ENCODE assay signal across 40 cellular contexts in the genomic region with DNA sequence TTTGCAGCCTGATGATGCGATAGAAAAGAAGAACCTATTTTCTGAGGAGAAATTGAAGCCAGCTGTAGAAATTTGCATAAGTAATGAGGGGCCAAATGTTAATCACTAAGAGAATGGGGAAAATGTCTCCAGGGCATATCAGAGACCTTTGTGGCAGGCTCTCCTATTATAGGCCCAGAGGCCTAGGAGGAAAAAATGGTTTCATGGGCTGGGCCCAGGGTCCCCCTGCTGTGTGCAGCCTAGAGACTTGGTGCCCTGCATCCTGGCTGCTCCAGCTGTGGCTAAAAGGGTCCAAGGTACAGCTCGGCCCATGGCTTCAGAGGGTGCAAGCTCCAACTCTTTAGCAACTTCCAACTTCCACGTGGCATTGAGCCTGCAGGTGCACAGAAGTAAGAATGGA.
"Had no signal": no experiment of that assay in that cellular context is flagged by ENCODE, and none has a peak within 500 bp of the region (broad histone marks: within the 10 kb centered on the region; RNA-seq: fewer than 3 reads in every experiment).

No MANE protein-coding gene starts in this region.

- H3K4me1 Mint-ChIP-seq: activated naive CD4-positive, alpha-beta T cell treated with anti-CD3 and anti-CD28 coated beads, Interleukin-2, amount 10 ng/mL, durations not matched to agents 7 days and 5 days; activated naive CD4-positive, alpha-beta T cell treated with anti-CD3 and anti-CD28 coated beads, Interleukin-2, amount 50 U/mL, for 24 hours; activated naive CD8-positive, alpha-beta T cell treated with anti-CD3 and anti-CD28 coated beads for 36 hours; activated naive CD8-positive, alpha-beta T cell treated with anti-CD3 and anti-CD28 coated beads, Interleukin-2, amount 10 ng/mL, durations not matched to agents 7 days and 5 days; activated naive CD8-positive, alpha-beta T cell treated with anti-CD3 and anti-CD28 coated beads, Interleukin-2, amount 50 U/mL, for 24 hours; activated T-helper 17 cell treated with anti-CD3 and anti-CD28 coated beads, Interleukin-2, amount 50 U/mL, for 72 hours; brain; central memory CD8-positive, alpha-beta T cell had no signal

- H3K27ac Mint-ChIP-seq: activated naive CD4-positive, alpha-beta T cell treated with anti-CD3 and anti-CD28 coated beads for 36 hours; activated naive CD4-positive, alpha-beta T cell treated with anti-CD3 and anti-CD28 coated beads, Interleukin-2, amount 10 ng/mL, durations not matched to agents 7 days and 5 days; activated naive CD4-positive, alpha-beta T cell treated with anti-CD3 and anti-CD28 coated beads, Interleukin-2, amount 50 U/mL, for 24 hours; activated naive CD4-positive, alpha-beta T cell treated with anti-CD3 and anti-CD28 coated beads, Interleukin-2, amount 50 U/mL, for 72 hours; activated naive CD8-positive, alpha-beta T cell; activated naive CD8-positive, alpha-beta T cell treated with anti-CD3 and anti-CD28 coated beads for 36 hours; activated naive CD8-positive, alpha-beta T cell treated with anti-CD3 and anti-CD28 coated beads, Interleukin-2, amount 10 ng/mL, durations not matched to agents 7 days and 5 days; activated naive CD8-positive, alpha-beta T cell treated with anti-CD3 and anti-CD28 coated beads, Interleukin-2, amount 50 U/mL, for 24 hours; activated T-cell treated with anti-CD3 and anti-CD28 coated beads, Interleukin-2, amount 50 U/mL, for 24 hours; activated T-cell treated with anti-CD3 and anti-CD28 coated beads, Interleukin-2, amount 50 U/mL, for 72 hours; activated T-helper 1 cell treated with anti-CD3 and anti-CD28 coated beads, Interleukin-12 subunit alpha, Interleukin-12 subunit beta, Interleukin-2, Interleukin-4 antibody, amounts not matched to agents 30 ng/mL and 10 ng/mL and 1 ng/mL, durations not matched to agents 14 hours and 24 hours and 36 hours; activated T-helper 17 cell treated with anti-CD3 and anti-CD28 coated beads, Interleukin-2, amount 50 U/mL, for 72 hours; activated T-helper 2 cell treated with anti-CD3 and anti-CD28 coated beads, Interferon-gamma antibody, Interleukin-2, Interleukin-4, amounts not matched to agents 10 μg/mL and 5 μg/mL and 100 μg/mL, durations not matched to agents 14 hours and 24 hours and 36 hours; brain had no signal

- H3K9me3 ChIP-seq: adrenal gland had no signal

- H3K27me3 ChIP-seq: adrenal gland, ascending aorta, body of pancreas, brain microvascular endothelial cell, breast epithelium, cardiac muscle cell had no signal

- FAIRE-seq: astrocyte, bronchial epithelial cell, colon had no signal

- H3K4me3 Mint-ChIP-seq: activated naive CD4-positive, alpha-beta T cell treated with anti-CD3 and anti-CD28 coated beads for 36 hours; activated naive CD4-positive, alpha-beta T cell treated with anti-CD3 and anti-CD28 coated beads, Interleukin-2, amount 10 ng/mL, durations not matched to agents 7 days and 5 days; activated naive CD4-positive, alpha-beta T cell treated with anti-CD3 and anti-CD28 coated beads, Interleukin-2, amount 50 U/mL, for 24 hours; activated naive CD8-positive, alpha-beta T cell; activated naive CD8-positive, alpha-beta T cell treated with anti-CD3 and anti-CD28 coated beads for 36 hours; activated naive CD8-positive, alpha-beta T cell treated with anti-CD3 and anti-CD28 coated beads, Interleukin-2, amount 10 ng/mL, durations not matched to agents 7 days and 5 days; activated naive CD8-positive, alpha-beta T cell treated with anti-CD3 and anti-CD28 coated beads, Interleukin-2, amount 50 U/mL, for 24 hours; activated T-cell treated with anti-CD3 and anti-CD28 coated beads, Interleukin-2, amount 50 U/mL, for 24 hours; activated T-cell treated with anti-CD3 and anti-CD28 coated beads, Interleukin-2, amount 50 U/mL, for 4 hours; activated T-cell treated with anti-CD3 and anti-CD28 coated beads, Interleukin-2, amount 50 U/mL, for 72 hours; activated T-helper 1 cell treated with anti-CD3 and anti-CD28 coated beads, Interleukin-12 subunit alpha, Interleukin-12 subunit beta, Interleukin-2, Interleukin-4 antibody, amounts not matched to agents 30 ng/mL and 10 ng/mL and 1 ng/mL, durations not matched to agents 14 hours and 24 hours and 36 hours; activated T-helper 17 cell treated with anti-CD3 and anti-CD28 coated beads, Interleukin-2, amount 50 U/mL, for 72 hours; brain; central memory CD8-positive, alpha-beta T cell had no signal

- H3K27me3 Mint-ChIP-seq: activated naive CD4-positive, alpha-beta T cell treated with anti-CD3 and anti-CD28 coated beads, Interleukin-2, amount 10 ng/mL, durations not matched to agents 7 days and 5 days had no signal

- H3K27ac ChIP-seq: adrenal gland, ascending aorta, body of pancreas, brain microvascular endothelial cell, breast epithelium, cardiac muscle cell had no signal

- H3K36me3 ChIP-seq: adrenal gland, ascending aorta, brain microvascular endothelial cell, breast epithelium, cardiac muscle cell had no signal

- H3K36me3 Mint-ChIP-seq: activated naive CD4-positive, alpha-beta T cell treated with anti-CD3 and anti-CD28 coated beads, Interleukin-2, amount 10 ng/mL, durations not matched to agents 7 days and 5 days; activated naive CD8-positive, alpha-beta T cell treated with anti-CD3 and anti-CD28 coated beads, Interleukin-2, amount 10 ng/mL, durations not matched to agents 7 days and 5 days; brain had no signal

- DNase-seq: activated effector memory CD4-positive, alpha-beta T cell treated with anti-CD3 and anti-CD28 coated beads, Interleukin-2, amount 50 U/mL, for 16 hours; activated effector memory CD4-positive, alpha-beta T cell treated with Interleukin-2 at 50 U/mL for 16 hours; activated gamma-delta T cell; activated gamma-delta T cell treated with Interleukin-2 at 50 U/mL for 16 hours; activated naive CD4-positive, alpha-beta T cell; activated naive CD4-positive, alpha-beta T cell treated with anti-CD3 and anti-CD28 coated beads for 36 hours; activated naive CD4-positive, alpha-beta T cell treated with anti-CD3 and anti-CD28 coated beads, Interleukin-2, amount 10 ng/mL, durations not matched to agents 7 days and 5 days; activated naive CD4-positive, alpha-beta T cell treated with anti-CD3 and anti-CD28 coated beads, Interleukin-2, amount 50 U/mL, for 16 hours; activated naive CD4-positive, alpha-beta T cell treated with Interleukin-2 at 50 U/mL for 16 hours; activated naive CD8-positive, alpha-beta T cell treated with anti-CD3 and anti-CD28 coated beads for 36 hours; activated naive CD8-positive, alpha-beta T cell treated with anti-CD3 and anti-CD28 coated beads, Interleukin-2, amount 10 ng/mL, durations not matched to agents 7 days and 5 days; activated naive CD8-positive, alpha-beta T cell treated with anti-CD3 and anti-CD28 coated beads, Interleukin-2, amount 50 U/mL, for 24 hours; activated T-cell treated with anti-CD3 and anti-CD28 coated beads, Interleukin-2, amount 50 U/mL, for 24 hours; activated T-cell treated with anti-CD3 and anti-CD28 coated beads, Interleukin-2, amount 50 U/mL, for 4 hours; activated T-cell treated with anti-CD3 and anti-CD28 coated beads, Interleukin-2, amount 50 U/mL, for 48 hours; activated T-cell treated with anti-CD3 and anti-CD28 coated beads, Interleukin-2, amount 50 U/mL, for 72 hours; adrenal gland; amniotic stem cell; amygdala; anterior cingulate cortex; aorta; body of pancreas; brain microvascular endothelial cell; caudate nucleus; central memory CD4-positive, alpha-beta T cell; cerebellar nuclear complex had no signal

- ATAC-seq: activated naive CD4-positive, alpha-beta T cell treated with anti-CD3 and anti-CD28 coated beads, Interleukin-2, amount 50 U/mL, for 72 hours; activated naive CD8-positive, alpha-beta T cell treated with anti-CD3 and anti-CD28 coated beads, Interleukin-2, amount 50 U/mL, for 24 hours; activated T-cell treated with anti-CD3 and anti-CD28 coated beads, Interleukin-2, amount 50 U/mL, for 4 hours; activated T-cell treated with anti-CD3 and anti-CD28 coated beads, Interleukin-2, amount 50 U/mL, for 72 hours; activated T-helper 17 cell treated with anti-CD3 and anti-CD28 coated beads, Interleukin-2, amount 50 U/mL, for 72 hours; body of pancreas had no signal

- H3K4me1 ChIP-seq: adrenal gland, ascending aorta, body of pancreas, breast epithelium had no signal

- H3K4me3 ChIP-seq: adrenal gland, ascending aorta, body of pancreas, breast epithelium, cardiac muscle cell had no signal
